In the genomic region with DNA sequence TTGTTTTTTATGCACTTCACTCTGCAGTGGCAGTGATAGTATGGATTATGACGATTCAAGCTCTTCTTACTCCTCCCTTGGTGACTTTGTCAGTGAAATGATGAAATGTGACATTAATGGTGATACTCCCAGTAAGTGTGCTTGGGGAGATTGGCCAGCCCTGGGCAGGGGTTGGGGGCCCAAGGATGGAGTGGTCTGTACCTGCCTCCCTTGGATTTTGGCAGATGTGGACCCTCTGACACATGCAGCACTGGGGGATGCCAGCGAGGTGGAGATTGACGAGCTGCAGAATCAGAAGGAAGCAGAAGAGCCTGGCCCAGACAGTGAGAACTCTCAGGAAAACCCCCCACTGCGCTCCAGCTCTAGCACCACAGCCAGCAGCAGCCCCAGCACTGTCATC, we compare ENCODE assay signal across 21 cellular contexts.
"Had no signal": no experiment of that assay in that cellular context is flagged by ENCODE, and none has a peak within 500 bp of the region (broad histone marks: within the 10 kb centered on the region; RNA-seq: fewer than 3 reads in every experiment).

No MANE protein-coding gene starts in this region.

- H3K4me3 Mint-ChIP-seq: activated B cell treated with CpG ODN at 0.5 μM for 24 hours; activated CD4-positive, alpha-beta memory T cell treated with anti-CD3 and anti-CD28 coated beads for 36 hours; activated CD4-positive, alpha-beta T cell treated with anti-CD3 and anti-CD28 coated beads, Interleukin-2, amount 10 ng/mL, durations not matched to agents 7 days and 5 days; activated naive CD4-positive, alpha-beta T cell treated with anti-CD3 and anti-CD28 coated beads, Interleukin-2, amount 10 ng/mL, durations not matched to agents 7 days and 5 days; activated naive CD8-positive, alpha-beta T cell treated with anti-CD3 and anti-CD28 coated beads for 36 hours had no signal

- DNase-seq: activated B cell treated with CpG ODN at 0.5 μM for 24 hours; activated CD4-positive, alpha-beta memory T cell treated with anti-CD3 and anti-CD28 coated beads for 36 hours; activated CD4-positive, alpha-beta T cell treated with anti-CD3 and anti-CD28 coated beads, Interleukin-2, amount 10 ng/mL, durations not matched to agents 7 days and 5 days; activated CD8-positive, alpha-beta memory T cell treated with anti-CD3 and anti-CD28 coated beads for 24 hours; activated gamma-delta T cell treated with Interleukin-2 at 50 U/mL for 16 hours; activated naive CD4-positive, alpha-beta T cell treated with anti-CD3 and anti-CD28 coated beads, Interleukin-2, amount 10 ng/mL, durations not matched to agents 7 days and 5 days; activated naive CD8-positive, alpha-beta T cell treated with anti-CD3 and anti-CD28 coated beads for 36 hours; activated T-cell treated with anti-CD3 and anti-CD28 coated beads, Interleukin-2, amount 50 U/mL, for 48 hours; anterior cingulate cortex; caudate nucleus; MM.1S; NCI-H1105; NCI-H1436; NCI-H1694 treated with DMSO at 0.1 percent for 48 hours; NCI-H2081; NCI-H524; SIG-M5; T-helper 2 cell; T1000 had no signal

- H3K9me3 Mint-ChIP-seq: activated B cell treated with CpG ODN at 0.5 μM for 24 hours; activated CD4-positive, alpha-beta memory T cell treated with anti-CD3 and anti-CD28 coated beads for 36 hours; activated CD4-positive, alpha-beta T cell treated with anti-CD3 and anti-CD28 coated beads, Interleukin-2, amount 10 ng/mL, durations not matched to agents 7 days and 5 days; activated naive CD4-positive, alpha-beta T cell treated with anti-CD3 and anti-CD28 coated beads, Interleukin-2, amount 10 ng/mL, durations not matched to agents 7 days and 5 days; activated naive CD8-positive, alpha-beta T cell treated with anti-CD3 and anti-CD28 coated beads for 36 hours; activated T-helper 2 cell treated with anti-CD3 and anti-CD28 coated beads, Interferon-gamma antibody, Interleukin-2, Interleukin-4, amounts not matched to agents 10 μg/mL and 5 μg/mL and 100 μg/mL, durations not matched to agents 14 hours and 24 hours and 36 hours had no signal

- H3K27ac Mint-ChIP-seq: activated B cell treated with CpG ODN at 0.5 μM for 24 hours; activated CD4-positive, alpha-beta memory T cell treated with anti-CD3 and anti-CD28 coated beads for 36 hours; activated CD4-positive, alpha-beta T cell treated with anti-CD3 and anti-CD28 coated beads, Interleukin-2, amount 10 ng/mL, durations not matched to agents 7 days and 5 days; activated naive CD8-positive, alpha-beta T cell treated with anti-CD3 and anti-CD28 coated beads for 36 hours; activated T-helper 2 cell treated with anti-CD3 and anti-CD28 coated beads, Interferon-gamma antibody, Interleukin-2, Interleukin-4, amounts not matched to agents 10 μg/mL and 5 μg/mL and 100 μg/mL, durations not matched to agents 14 hours and 24 hours and 36 hours had no signal

- FAIRE-seq: TTC549 had no signal

- H3K27me3 Mint-ChIP-seq: activated B cell treated with CpG ODN at 0.5 μM for 24 hours; activated CD4-positive, alpha-beta memory T cell treated with anti-CD3 and anti-CD28 coated beads for 36 hours; activated CD4-positive, alpha-beta T cell treated with anti-CD3 and anti-CD28 coated beads, Interleukin-2, amount 10 ng/mL, durations not matched to agents 7 days and 5 days; activated naive CD4-positive, alpha-beta T cell treated with anti-CD3 and anti-CD28 coated beads, Interleukin-2, amount 10 ng/mL, durations not matched to agents 7 days and 5 days; activated naive CD8-positive, alpha-beta T cell treated with anti-CD3 and anti-CD28 coated beads for 36 hours had no signal

- H3K4me1 Mint-ChIP-seq: activated B cell treated with CpG ODN at 0.5 μM for 24 hours; activated CD4-positive, alpha-beta T cell treated with anti-CD3 and anti-CD28 coated beads, Interleukin-2, amount 10 ng/mL, durations not matched to agents 7 days and 5 days; activated naive CD4-positive, alpha-beta T cell treated with anti-CD3 and anti-CD28 coated beads, Interleukin-2, amount 10 ng/mL, durations not matched to agents 7 days and 5 days; activated naive CD8-positive, alpha-beta T cell treated with anti-CD3 and anti-CD28 coated beads for 36 hours had no signal
